In the genomic region with DNA sequence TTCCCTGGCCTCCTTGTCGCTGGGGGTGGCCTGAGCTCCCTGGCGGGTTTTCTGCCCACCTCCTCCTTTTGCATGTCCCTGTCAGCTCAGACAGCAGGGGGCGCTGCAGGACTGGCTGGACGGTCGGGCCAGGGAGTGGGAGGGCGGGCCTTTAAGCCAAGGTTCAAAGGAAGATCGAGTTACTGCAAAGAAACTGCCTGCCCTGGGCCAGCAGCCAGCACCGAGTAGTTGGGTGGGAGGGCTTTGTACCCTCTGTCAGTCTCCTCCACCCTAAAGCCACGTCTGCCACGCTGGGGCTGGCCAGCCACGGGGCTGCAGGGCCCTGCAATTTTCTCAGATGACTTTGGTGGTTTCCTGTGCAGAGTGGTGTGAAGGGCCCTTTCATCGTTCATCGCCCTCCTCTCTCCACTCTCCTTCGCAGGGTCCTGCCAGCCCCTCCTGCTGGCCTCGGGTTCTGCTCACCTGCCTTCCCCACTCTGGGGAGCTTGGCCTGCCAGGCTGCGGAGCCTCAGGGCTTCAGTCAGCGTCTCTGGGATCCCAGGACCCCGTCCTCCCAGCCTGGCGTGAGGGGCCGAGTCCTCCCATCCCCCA, we compare ENCODE assay signal across 8 cellular contexts. TPM values are rescaled to one million over a fixed set of nuclear protein-coding genes. Genes with fewer than 3 reads are reported as not detected.
DNase-seq lines count a peak whose midpoint lies in the region; ATAC-seq and TF ChIP-seq lines count a peak whose summit lies in the region.

No MANE protein-coding gene starts in this region.

- ATAC-seq in GM18511 (IDR thresholded peaks at IDR 0.05; ENCODE audit: unreplicated experiment) (peak; percentile 63), gastroesophageal sphincter (peak; percentile 82)

- TF ChIP-seq EP300 in gastroesophageal sphincter (IDR thresholded peaks at IDR 0.05), result no peak

- H3K36me3 ChIP-seq in MG63 (no peaks in the 10 kb centered on the region), gastroesophageal sphincter (no peaks in the 10 kb centered on the region), stomach smooth muscle (ENCODE audit: control insufficient read depth in 2 of 2, insufficient read depth in 2 of 2, low read length in 2 of 2) (no peaks in the 10 kb centered on the region)

- H3K4me3 ChIP-seq in MG63, result no peak overlapping the region
- peak overlapping the region in 1 of 2 donors; percentile 34 for H3K4me3 ChIP-seq in gastroesophageal sphincter
- H3K4me3 ChIP-seq in stomach smooth muscle (ENCODE audit: low read length in 2 of 2), result peak overlapping the region; percentile 55 to 64

- H3K9me3 ChIP-seq in MG63 (no peaks in the 10 kb centered on the region), gastroesophageal sphincter (no peaks in the 10 kb centered on the region), stomach smooth muscle (ENCODE audit: control insufficient read depth in 2 of 2, low read length in 2 of 2) (no peaks in the 10 kb centered on the region)

- WGBS in gastroesophageal sphincter (ENCODE audit: low coverage in 1 of 2), 2 donors, result 0% methylated on average over 2 of the region's 20 CpGs; no CpG with 5 or more reads in 1 of the 2 donors

- peak; percentile 82 for DNase-seq in 8988T
- DNase-seq in MG63, result peak; percentile 84
- DNase-seq in SHP77 treated with DMSO at 0.1 percent for 48 hours (lab: John Stamatoyannopoulos, UW), result peak; percentile 68
- peak; percentile 95 for DNase-seq in activated gamma-delta T cell treated with Interleukin-2 at 50 U/mL for 16 hours
- DNase-seq in non-pigmented ciliary epithelial cell (ENCODE audit: low read depth), result peak; percentile 6

- TF ChIP-seq POLR2A in gastroesophageal sphincter (IDR thresholded peaks at IDR 0.05), result no peak

- H3K27me3 ChIP-seq in MG63 (no peaks in the 10 kb centered on the region), gastroesophageal sphincter (no peaks in the 10 kb centered on the region), stomach smooth muscle (ENCODE audit: control insufficient read depth in 1 of 2, insufficient read depth in 2 of 2, low read length in 2 of 2) (no peaks in the 10 kb centered on the region)

- H3K27ac ChIP-seq in gastroesophageal sphincter (peak overlapping the region in 3 of 4 donors; percentile 33 to 68 (median 57)), stomach smooth muscle (ENCODE audit: low read length) (no peak overlapping the region)

- peak in 3 of 4 experiments; percentile 98 to 99 (median 99) for TF ChIP-seq CTCF in gastroesophageal sphincter (IDR thresholded peaks at IDR 0.05)

- H3K9ac ChIP-seq in stomach smooth muscle (ENCODE audit: low read length in 2 of 2), result peak overlapping the region; percentile 37 to 58

- H3K4me1 ChIP-seq in gastroesophageal sphincter (peaks cover 4 to 19% (median 11%) of the 10 kb centered on the region in 3 donors), stomach smooth muscle (ENCODE audit: control insufficient read depth, insufficient read depth, low read length) (peaks cover 14% of the 10 kb centered on the region)

RNA-seq across cellular contexts. Expression of a gene that starts 12.3 kb away (rescaled TPM):
- not detected in 2 replicates for total RNA-seq in MG63 (2014; rRNA removed; shearing (Covaris generic); ENCODE audit: low replicate concordance)
- 1 to 10 TPM in 1 of 4 donors, not detected in 3; 1.1 TPM for total RNA-seq in gastroesophageal sphincter

RNA-seq across cellular contexts. Expression of a gene that starts 17.9 kb away (rescaled TPM):
- not detected in 2 replicates for total RNA-seq in MG63 (2014; rRNA removed; shearing (Covaris generic); ENCODE audit: low replicate concordance)
- total RNA-seq in gastroesophageal sphincter, result not detected

RNA-seq across cellular contexts. Expression of a gene that starts 52.3 kb away (rescaled TPM):
- 10.4 and 18.5 TPM in 2 replicates for total RNA-seq in MG63 (2014; rRNA removed; shearing (Covaris generic); ENCODE audit: low replicate concordance)
- 10 to 100 TPM; 11.3 to 27.2 (median 14.3) TPM for total RNA-seq in gastroesophageal sphincter

RNA-seq across cellular contexts. Expression of a gene that starts 53.6 kb away (rescaled TPM):
- total RNA-seq in MG63 (2014; rRNA removed; shearing (Covaris generic); ENCODE audit: low replicate concordance), result not detected in 2 replicates
- 1 to 10 TPM in 2 of 4 donors, under 1 TPM in 2; 0.81 to 2.1 (median 1.5) TPM for total RNA-seq in gastroesophageal sphincter

Comparison
In these comparisons a context has a peak if more than half of its experiments do, and no peak if none do; other contexts are left out.
1. DNase-seq: peak in every context shown above with its lines; median percentile 95 in activated gamma-delta T cell treated with Interleukin-2 at 50 U/mL for 16 hours; 84 in MG63; 82 in 8988T; 68 in SHP77 treated with DMSO at 0.1 percent for 48 hours; 6 in non-pigmented ciliary epithelial cell.